Comparison of ENCODE assay signal across 28 cellular contexts in the genomic region with DNA sequence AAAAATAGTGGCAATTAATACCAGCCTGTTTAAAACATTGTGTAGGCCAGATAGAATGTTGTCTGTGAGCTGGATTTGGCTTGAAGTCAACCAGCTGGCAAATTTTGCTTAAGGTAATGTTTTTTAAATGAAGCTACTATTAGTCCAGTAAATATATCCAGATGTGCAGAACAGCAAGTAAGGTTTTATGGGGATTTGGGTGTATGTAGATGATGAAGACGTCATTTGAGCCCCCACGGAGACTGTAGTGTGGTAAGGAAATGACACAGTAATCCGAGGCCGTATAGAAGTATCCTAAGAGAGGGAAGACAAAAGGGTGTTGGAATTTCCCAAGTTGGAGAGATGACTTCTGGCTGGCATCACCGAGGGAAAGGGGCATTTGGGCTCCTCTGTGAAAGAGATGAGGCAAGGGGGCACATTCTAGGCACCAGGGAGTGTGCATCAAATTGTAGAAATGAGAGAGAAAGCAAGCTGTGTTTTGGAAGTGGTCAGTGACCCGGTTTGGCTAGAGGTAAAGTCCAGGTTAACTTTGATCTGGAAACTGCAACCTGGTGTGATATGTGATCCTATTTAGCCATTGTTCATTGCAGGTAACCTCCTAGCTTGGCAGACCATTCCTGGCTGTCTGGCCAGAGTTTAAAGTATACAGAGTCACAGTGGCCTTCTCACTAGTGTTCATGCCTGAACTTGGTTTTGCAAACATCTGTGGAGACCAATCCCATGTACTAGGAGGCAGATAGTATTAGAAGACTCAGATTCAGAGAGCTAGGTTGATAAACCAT.
A peak's percentile ranks its signal among the peaks of the same experiment; 100 is the strongest.
DNase-seq lines count a peak whose midpoint lies in the region; ATAC-seq and TF ChIP-seq lines count a peak whose summit lies in the region.
"Had no signal": no experiment of that assay in that cellular context is flagged by ENCODE, and none has a peak within 500 bp of the region (broad histone marks: within the 10 kb centered on the region; RNA-seq: fewer than 3 reads in every experiment).

No MANE protein-coding gene starts in this region.

- H3K23ac ChIP-seq in H9 (ENCODE audit: insufficient read length, low read depth, low read length): no peak overlapping the region

- H3K27me3 ChIP-seq in BJ (ENCODE audit: control insufficient read depth, insufficient read depth, low read length): no peaks in the 10 kb centered on the region
- H3K27me3 ChIP-seq in H9 (ENCODE audit: insufficient read depth, low read length): no peaks in the 10 kb centered on the region
- no peaks in the 10 kb centered on the region for H3K27me3 ChIP-seq in neural progenitor cell
- H3K27me3 ChIP-seq in prostate gland (replicated peaks; ENCODE audit: insufficient read depth): no peaks in the 10 kb centered on the region
- H3K27me3 ChIP-seq: right atrium auricular region, transverse colon had no signal

- TF ChIP-seq CTCF in BJ (IDR thresholded peaks at IDR 0.05; ENCODE audit: insufficient read depth, low read depth, low read length) (no peak), H9 (conservative IDR thresholded peaks at IDR 0.05) (no peak), neural progenitor cell (IDR thresholded peaks at IDR 0.05) (no peak), prostate gland (IDR thresholded peaks at IDR 0.05) (no peak)

- H2AK5ac ChIP-seq in H9 (ENCODE audit: insufficient read length, low read length): no peak overlapping the region

- H2BK120ac ChIP-seq in H9 (ENCODE audit: low read depth, low read length, poor library complexity, severe bottlenecking): no peak overlapping the region

- POLR2A ChIA-PET in BJ (lab: Charles Lee): no interaction called here

- no peaks in the 10 kb centered on the region for H3K79me2 ChIP-seq in H9 (ENCODE audit: insufficient read depth, low read length)
- H3K79me2 ChIP-seq in neural progenitor cell (ENCODE audit: low read depth): no peaks in the 10 kb centered on the region

- H3K56ac ChIP-seq in H9 (ENCODE audit: insufficient read length, low read depth, low read length): no peak overlapping the region

- H3K27ac ChIP-seq in H9 (ENCODE audit: insufficient read length, low read depth, low read length) (no peak overlapping the region), neural progenitor cell (peak overlapping the region; percentile 8), prostate gland (no peak overlapping the region)
- H3K27ac ChIP-seq: right atrium auricular region, transverse colon had no signal

- H3F3A ChIP-seq in neural progenitor cell (ENCODE audit: low read depth): peaks cover 5% of the 10 kb centered on the region

- intact Hi-C loops in prostate gland (cut with DNase I): no loop called here

- H3K4me2 ChIP-seq in H9 (ENCODE audit: insufficient read depth, insufficient read length, low read length) (no peak overlapping the region), neural progenitor cell (peak overlapping the region; percentile 35)

- CTCF ChIA-PET in BJ (lab: Yijun Ruan, JAX): no interaction called here

- no peak overlapping the region for H3K18ac ChIP-seq in H9 (ENCODE audit: insufficient read length, low read depth, low read length)

- H3K27me3 Mint-ChIP-seq in H9 (ENCODE audit: low read depth) (no peaks in the 10 kb centered on the region), neural progenitor cell (ENCODE audit: insufficient read depth, low read depth) (no peaks in the 10 kb centered on the region)
- H3K27me3 Mint-ChIP-seq: activated CD8-positive, alpha-beta memory T cell treated with anti-CD3 and anti-CD28 coated beads, Interleukin-2, amount 10 ng/mL, durations not matched to agents 7 days and 5 days; CD4-positive, alpha-beta T cell; naive B cell; stimulated activated naive CD8-positive, alpha-beta T cell treated with anti-CD3 and anti-CD28 coated beads, Interleukin-15, amount 100 ng/mL, for 72 hours had no signal

- H3K9me3 Mint-ChIP-seq in H9 (no peaks in the 10 kb centered on the region; a peak in 2 of 5 replicates), neural progenitor cell (no peaks in the 10 kb centered on the region)
- H3K9me3 Mint-ChIP-seq: CD4-positive, alpha-beta T cell had no signal

- H4K20me1 ChIP-seq in H9 (ENCODE audit: control insufficient read depth, insufficient read depth, insufficient read length) (no peaks in the 10 kb centered on the region), neural progenitor cell (ENCODE audit: low read depth) (no peaks in the 10 kb centered on the region)

- H3K4ac ChIP-seq in H9 (ENCODE audit: low read depth, low read length): no peak overlapping the region

- H2AFZ ChIP-seq in H9 (ENCODE audit: low read length) (no peak overlapping the region), neural progenitor cell (replicated peaks) (peak overlapping the region; percentile 17)

- H3K27ac Mint-ChIP-seq in H9 (peak overlapping the region; percentile 75 to 88 (median 83); a peak in 4 of 7 replicates), neural progenitor cell (peak overlapping the region; percentile 83)
- H3K27ac Mint-ChIP-seq: activated CD8-positive, alpha-beta memory T cell treated with anti-CD3 and anti-CD28 coated beads, Interleukin-2, amount 10 ng/mL, durations not matched to agents 7 days and 5 days; activated T-cell treated with anti-CD3 and anti-CD28 coated beads, Interleukin-2, amount 50 U/mL, for 72 hours; CD4-positive, alpha-beta T cell had no signal

- no peaks in the 10 kb centered on the region for H3K9me3 ChIP-seq in H9 (ENCODE audit: control insufficient read depth, low read depth, low read length)
- H3K9me3 ChIP-seq in neural progenitor cell (ENCODE audit: low read depth): no peaks in the 10 kb centered on the region
- H3K9me3 ChIP-seq in prostate gland: no peaks in the 10 kb centered on the region
- H3K9me3 ChIP-seq: right atrium auricular region, transverse colon had no signal

- no CpG with 5 or more reads among the region's 6 CpGs for WGBS in H9 (ENCODE audit: extremely low coverage, insufficient read length, low lambda C conversion rate)
- 35% methylated on average over 6 of the region's 6 CpGs for WGBS in prostate gland

- DNase-seq in BJ (ENCODE audit: low read depth) (peak; percentile 27), H9 (no peak), dedifferentiated amniotic fluid mesenchymal stem cell (ENCODE audit: extremely low spot score) (peak; percentile 16), neural progenitor cell (ENCODE audit: low spot score) (no peak), SHP77 (lab: John Stamatoyannopoulos, UW) (no peak), prostate gland (ENCODE audit: low spot score) (no peak)
- DNase-seq: activated CD4-positive, alpha-beta T cell treated with anti-CD3 and anti-CD28 coated beads, Interleukin-2, amount 50 U/mL, for 1 hour; activated CD8-positive, alpha-beta memory T cell treated with anti-CD3 and anti-CD28 coated beads, Interleukin-2, amount 10 ng/mL, durations not matched to agents 7 days and 5 days; activated naive CD4-positive, alpha-beta T cell treated with anti-CD3 and anti-CD28 coated beads, Interleukin-2, amount 50 U/mL, for 16 hours; activated T-cell treated with anti-CD3 and anti-CD28 coated beads, Interleukin-2, amount 50 U/mL, for 72 hours; aorta; caudate nucleus; CD4-positive, alpha-beta T cell; dermis blood vessel endothelial cell; DMS53; GDM1; glutamatergic neuron; naive B cell; NCI-H2171; NCI-H524 treated with DMSO at 0.1 percent for 48 hours; SIG-M5; stimulated activated CD4-positive, alpha-beta T cell treated with anti-CD3 and anti-CD28 coated beads, Interleukin-12 subunit alpha, Interleukin-12 subunit beta, amount 100 ng/mL, for 4 hours; stimulated activated CD4-positive, alpha-beta T cell treated with anti-CD3 and anti-CD28 coated beads, Interleukin-4, amount 100 ng/mL, for 24 hours; stimulated activated naive CD8-positive, alpha-beta T cell treated with anti-CD3 and anti-CD28 coated beads, Interleukin-15, amount 100 ng/mL, for 72 hours; transverse colon had no signal

- H3K14ac ChIP-seq in H9 (ENCODE audit: insufficient read depth, low read length): no peak overlapping the region

- no peak overlapping the region for H2BK15ac ChIP-seq in H9 (ENCODE audit: low read depth, low read length)

- no peak overlapping the region for H2BK5ac ChIP-seq in H9 (ENCODE audit: insufficient read length, low read length)

- no peak overlapping the region for H3K4me3 ChIP-seq in BJ (ENCODE audit: low read depth, low read length)
- H3K4me3 ChIP-seq in neural progenitor cell: no peak overlapping the region
- no peak overlapping the region for H3K4me3 ChIP-seq in prostate gland
- H3K4me3 ChIP-seq: right atrium auricular region, transverse colon had no signal

- no peak overlapping the region for H3T11ph ChIP-seq in H9 (ENCODE audit: low read length)

- no peak for TF ChIP-seq POLR2A in prostate gland (IDR thresholded peaks at IDR 0.05)

- H3K4me1 Mint-ChIP-seq in H9 (peaks cover 14 to 23% of the 10 kb centered on the region in 2 experiments), neural progenitor cell (peaks cover 17% of the 10 kb centered on the region)

- no peaks in the 10 kb centered on the region for H3K79me1 ChIP-seq in H9 (ENCODE audit: insufficient read depth, low read depth, low read length, poor library complexity, severe bottlenecking)

- H3K4me3 Mint-ChIP-seq in H9 (no peak overlapping the region; a peak in 1 of 5 replicates), neural progenitor cell (no peak overlapping the region)
- H3K4me3 Mint-ChIP-seq: activated CD8-positive, alpha-beta memory T cell treated with anti-CD3 and anti-CD28 coated beads, Interleukin-2, amount 10 ng/mL, durations not matched to agents 7 days and 5 days; activated T-cell treated with anti-CD3 and anti-CD28 coated beads, Interleukin-2, amount 50 U/mL, for 72 hours; CD4-positive, alpha-beta T cell; stimulated activated naive CD8-positive, alpha-beta T cell treated with anti-CD3 and anti-CD28 coated beads, Interleukin-15, amount 100 ng/mL, for 72 hours had no signal

- peaks cover 11% of the 10 kb centered on the region; the same call in 1 of the 2 replicates for H3K4me1 ChIP-seq in H9 (ENCODE audit: insufficient read depth, low read length)
- H3K4me1 ChIP-seq in neural progenitor cell: peaks cover 17% of the 10 kb centered on the region
- H3K4me1 ChIP-seq in prostate gland (replicated peaks): no peaks in the 10 kb centered on the region

- no peak overlapping the region for H4K5ac ChIP-seq in H9 (ENCODE audit: insufficient read length, low read depth, low read length)

- no peak overlapping the region for H2BK20ac ChIP-seq in H9 (ENCODE audit: low read depth, low read length, poor library complexity, severe bottlenecking)

- no peak overlapping the region for H2BK12ac ChIP-seq in H9 (ENCODE audit: insufficient read length, low read depth, low read length)

- H3K36me3 ChIP-seq in BJ (ENCODE audit: control insufficient read depth, insufficient read depth, low read length): no peaks in the 10 kb centered on the region
- H3K36me3 ChIP-seq in neural progenitor cell: no peaks in the 10 kb centered on the region
- H3K36me3 ChIP-seq in prostate gland: no peaks in the 10 kb centered on the region
- H3K36me3 ChIP-seq: right atrium auricular region, transverse colon had no signal

- no peak overlapping the region for H4K91ac ChIP-seq in H9 (ENCODE audit: insufficient read length, low read depth, low read length)

- ATAC-seq in GM18511 (IDR thresholded peaks at IDR 0.05; ENCODE audit: unreplicated experiment) (no peak), GM19035 (IDR thresholded peaks at IDR 0.05; ENCODE audit: unreplicated experiment) (no peak)
- ATAC-seq: activated CD8-positive, alpha-beta memory T cell treated with anti-CD3 and anti-CD28 coated beads, Interleukin-2, amount 10 ng/mL, durations not matched to agents 7 days and 5 days; activated T-cell treated with anti-CD3 and anti-CD28 coated beads, Interleukin-2, amount 50 U/mL, for 72 hours; stimulated activated naive CD8-positive, alpha-beta T cell treated with anti-CD3 and anti-CD28 coated beads, Interleukin-15, amount 100 ng/mL, for 72 hours had no signal

- H3K23me2 ChIP-seq in H9 (ENCODE audit: insufficient read length, low read depth, low read length, poor library complexity, severe bottlenecking): no peaks in the 10 kb centered on the region

- H3K36me3 Mint-ChIP-seq in H9 (ENCODE audit: insufficient read depth in 1 of 3, low read depth in 3 of 3) (peaks cover 0 to 4% (median 0%) of the 10 kb centered on the region in 3 experiments; a peak in 1 of 7 replicates), neural progenitor cell (no peaks in the 10 kb centered on the region)

- no peak overlapping the region for H4K8ac ChIP-seq in H9 (replicated peaks; ENCODE audit: insufficient read length, low read depth, low read length)

- H3K9ac ChIP-seq in H9 (ENCODE audit: extremely low read depth, insufficient read length, low read length) (no peak overlapping the region), neural progenitor cell (no peak overlapping the region)

Comparison
In these comparisons a context has a peak if more than half of its experiments do, and no peak if none do; other contexts are left out.
1. DNase-seq: peak in BJ (single experiment) and dedifferentiated amniotic fluid mesenchymal stem cell (single experiment); none in H9 (single experiment), neural progenitor cell (single experiment), SHP77 (0 of 2) and prostate gland (single experiment).